In the genomic region with DNA sequence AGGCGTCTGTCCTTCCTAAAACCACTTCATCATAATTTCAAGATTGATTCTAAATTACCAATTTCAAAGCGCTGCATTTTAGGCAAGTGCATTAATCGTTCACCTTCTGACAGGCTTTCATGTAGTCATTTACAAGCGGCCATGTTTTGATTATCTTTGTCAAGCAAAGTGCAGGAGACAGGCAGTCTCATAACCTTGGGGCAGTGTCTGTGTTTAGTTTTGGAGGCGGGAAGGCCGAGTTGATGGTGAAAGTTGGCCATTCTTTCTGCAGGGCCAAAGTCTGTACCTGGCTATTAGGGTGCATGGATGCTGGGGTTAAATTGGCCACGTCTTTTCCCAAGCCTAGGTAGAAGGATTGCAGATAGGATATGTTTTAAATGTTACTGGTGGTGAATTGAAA, we compare ENCODE assay signal across 13 cellular contexts. TPM values are rescaled to one million over a fixed set of nuclear protein-coding genes. Genes with fewer than 3 reads are reported as not detected.
DNase-seq lines count a peak whose midpoint lies in the region; ATAC-seq and TF ChIP-seq lines count a peak whose summit lies in the region.
"Had no signal": no experiment of that assay in that cellular context is flagged by ENCODE, and none has a peak within 500 bp of the region (broad histone marks: within the 10 kb centered on the region; RNA-seq: fewer than 3 reads in every experiment).

No MANE protein-coding gene starts in this region.

- CTCF ChIA-PET in activated CD4-positive, alpha-beta T cell treated with anti-CD3 and anti-CD28 coated beads, Interleukin-2, amount 10 ng/mL, durations not matched to agents 7 days and 5 days (lab: Charles Lee) = interaction anchor here (1.3 kb wide), 2 partner anchors 12 to 25 kb away, joined by 3 to 4 read pairs; no protein-coding TSS in a partner anchor

- WGBS in esophagus, 2 donors = 49 to 65% methylated on average over 7 of the region's 7 CpGs

- H3K4me1 ChIP-seq in esophagus (ENCODE audit: control insufficient read depth in 2 of 2, insufficient read depth in 2 of 2, low read length in 1 of 2) = peaks cover 6 to 14% of the 10 kb centered on the region in 2 donors
- peaks cover 18% of the 10 kb centered on the region for H3K4me1 ChIP-seq in skeletal muscle satellite cell (ENCODE audit: control insufficient read depth, insufficient read depth, low read length)

- H3K4me3 ChIP-seq in esophagus (ENCODE audit: low read depth in 1 of 2, low read length in 2 of 2) (no peak overlapping the region), skeletal muscle satellite cell (ENCODE audit: low read length) (no peak overlapping the region)
- H3K4me3 ChIP-seq: cardiac muscle cell, thoracic aorta had no signal

- H3K27me3 ChIP-seq in esophagus (ENCODE audit: control insufficient read depth in 1 of 2, insufficient read depth in 2 of 2, low read length in 2 of 2) (no peaks in the 10 kb centered on the region), skeletal muscle satellite cell (ENCODE audit: control insufficient read depth, insufficient read depth, low read length) (no peaks in the 10 kb centered on the region)

- H3K9me3 ChIP-seq in esophagus (ENCODE audit: control insufficient read depth in 2 of 2, insufficient read depth in 1 of 2, low read depth in 1 of 2, low read length in 1 of 2) (no peaks in the 10 kb centered on the region), skeletal muscle satellite cell (replicated peaks; ENCODE audit: low read length) (no peaks in the 10 kb centered on the region)
- H3K9me3 ChIP-seq: thoracic aorta had no signal

- H3K4me1 Mint-ChIP-seq in activated CD4-positive, alpha-beta T cell treated with anti-CD3 and anti-CD28 coated beads, Interleukin-2, amount 10 ng/mL, durations not matched to agents 7 days and 5 days = peaks cover 64% of the 10 kb centered on the region

- H3K27ac ChIP-seq in VCaP = peak overlapping the region; percentile 99
- peak overlapping the region; percentile 35 to 67 for H3K27ac ChIP-seq in esophagus (ENCODE audit: low read depth in 2 of 2, low read length in 1 of 2)
- H3K27ac ChIP-seq: cardiac muscle cell, thoracic aorta had no signal

- peak overlapping the region; percentile 93 for H3K4me2 ChIP-seq in skeletal muscle satellite cell (ENCODE audit: low read length)

- no peak overlapping the region for H3K9ac ChIP-seq in skeletal muscle satellite cell (ENCODE audit: low read depth, low read length)
- H3K9ac ChIP-seq: parathyroid adenoma had no signal

- TF ChIP-seq CTCF in VCaP (conservative IDR thresholded peaks at IDR 0.05) = no peak

- no peaks in the 10 kb centered on the region for H3K27me3 Mint-ChIP-seq in activated CD4-positive, alpha-beta T cell treated with anti-CD3 and anti-CD28 coated beads, Interleukin-2, amount 10 ng/mL, durations not matched to agents 7 days and 5 days

- no peak for DNase-seq in activated CD4-positive, alpha-beta T cell treated with anti-CD3 and anti-CD28 coated beads, Interleukin-2, amount 10 ng/mL, durations not matched to agents 7 days and 5 days
- DNase-seq in activated CD4-positive, alpha-beta T cell treated with anti-CD3 and anti-CD28 coated beads for 48 hours = no peak
- DNase-seq in NCI-H345 (lab: John Stamatoyannopoulos, UW) (no peak), iPS-NIHi7 (ENCODE audit: extremely low spot score) (no peak)
- DNase-seq: ACHN, DMS79 had no signal

- peak overlapping the region; percentile 91 for H3K27ac Mint-ChIP-seq in activated CD4-positive, alpha-beta T cell treated with anti-CD3 and anti-CD28 coated beads, Interleukin-2, amount 10 ng/mL, durations not matched to agents 7 days and 5 days

- no peaks in the 10 kb centered on the region for H3K9me3 Mint-ChIP-seq in activated CD4-positive, alpha-beta T cell treated with anti-CD3 and anti-CD28 coated beads, Interleukin-2, amount 10 ng/mL, durations not matched to agents 7 days and 5 days

- POLR2A ChIA-PET in activated CD4-positive, alpha-beta T cell treated with anti-CD3 and anti-CD28 coated beads, Interleukin-2, amount 10 ng/mL, durations not matched to agents 7 days and 5 days (lab: Charles Lee) = no interaction called here

- H3K4me3 Mint-ChIP-seq in activated CD4-positive, alpha-beta T cell treated with anti-CD3 and anti-CD28 coated beads, Interleukin-2, amount 10 ng/mL, durations not matched to agents 7 days and 5 days = peak overlapping the region; percentile 78

- peaks cover 45% of the 10 kb centered on the region for H3K36me3 Mint-ChIP-seq in activated CD4-positive, alpha-beta T cell treated with anti-CD3 and anti-CD28 coated beads, Interleukin-2, amount 10 ng/mL, durations not matched to agents 7 days and 5 days (ENCODE audit: low read depth)

- no peak for ATAC-seq in HG02981 (IDR thresholded peaks at IDR 0.05; ENCODE audit: unreplicated experiment)

- H3K36me3 ChIP-seq in esophagus (ENCODE audit: control insufficient read depth in 2 of 2, insufficient read depth in 2 of 2, low read length in 1 of 2) = peaks cover 0 to 5% of the 10 kb centered on the region in 2 donors
- H3K36me3 ChIP-seq in skeletal muscle satellite cell (ENCODE audit: insufficient read depth, low read length) = peaks cover 6% of the 10 kb centered on the region
- H3K36me3 ChIP-seq: cardiac muscle cell, thoracic aorta had no signal

RNA-seq across cellular contexts. Expression of a gene that starts 2.9 kb away (rescaled TPM):
- total RNA-seq in activated CD4-positive, alpha-beta T cell treated with anti-CD3 and anti-CD28 coated beads, Interleukin-2, amount 10 ng/mL, durations not matched to agents 7 days and 5 days = 10 to 100 TPM; 80.3 to 93.1 TPM
- polyA plus RNA-seq in esophagus = 10 to 100 TPM; 15.3 to 18.6 TPM
- total RNA-seq in skeletal muscle satellite cell (2012; rRNA removed) = 23.4 and 27.4 TPM in 2 replicates
